In the genomic region with DNA sequence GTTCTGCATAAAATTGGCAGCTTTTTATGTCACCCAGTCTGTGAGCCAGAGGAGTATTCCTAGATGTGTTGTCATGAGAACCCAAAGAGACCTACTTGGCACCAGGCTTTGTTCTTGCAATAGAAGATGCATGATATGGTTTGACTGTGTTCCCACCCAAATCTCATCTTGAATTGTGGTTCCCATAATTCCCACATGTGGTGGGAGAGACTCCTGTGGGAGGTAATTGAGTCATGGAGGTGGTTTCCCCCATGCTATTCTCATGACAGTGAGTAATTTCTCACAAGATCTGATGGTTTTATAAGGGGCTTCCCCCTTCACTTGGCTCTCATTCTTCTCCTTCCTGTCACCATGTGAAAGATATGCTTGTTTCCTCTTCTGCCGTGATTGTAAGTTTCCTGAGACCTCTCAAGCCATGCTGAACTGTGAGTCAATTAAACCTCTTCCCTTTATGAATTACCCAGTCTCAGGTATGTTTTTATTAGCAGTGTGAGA, we compare ENCODE assay signal across 11 cellular contexts.
DNase-seq lines count a peak whose midpoint lies in the region; ATAC-seq and TF ChIP-seq lines count a peak whose summit lies in the region.
"Had no signal": no experiment of that assay in that cellular context is flagged by ENCODE, and none has a peak within 500 bp of the region (broad histone marks: within the 10 kb centered on the region; RNA-seq: fewer than 3 reads in every experiment).

No MANE protein-coding gene starts in this region.

- no peak overlapping the region for H2AFZ ChIP-seq in smooth muscle cell (ENCODE audit: low read depth)

- H3K27me3 ChIP-seq in smooth muscle cell (ENCODE audit: low read depth) (no peaks in the 10 kb centered on the region), A673 (replicated peaks; ENCODE audit: insufficient read depth, low read depth, low read length, poor library complexity) (no peaks in the 10 kb centered on the region)

- H3K36me3 Mint-ChIP-seq in activated T-cell treated with anti-CD3 and anti-CD28 coated beads, Interleukin-2, amount 50 U/mL, for 24 hours (ENCODE audit: low read depth) = peaks cover 9% of the 10 kb centered on the region
- H3K36me3 Mint-ChIP-seq in activated T-cell treated with anti-CD3 and anti-CD28 coated beads, Interleukin-2, amount 50 U/mL, for 4 hours (ENCODE audit: insufficient read depth) = no peaks in the 10 kb centered on the region

- BruUV-seq in A673 (replicated peaks; lab: Mats Ljungman, UMichigan) = no TSS peak

- no peak overlapping the region for H3K4me2 ChIP-seq in smooth muscle cell

- H3K9me3 Mint-ChIP-seq in activated T-cell treated with anti-CD3 and anti-CD28 coated beads, Interleukin-2, amount 50 U/mL, for 24 hours = peaks cover 29% of the 10 kb centered on the region
- H3K9me3 Mint-ChIP-seq in activated T-cell treated with anti-CD3 and anti-CD28 coated beads, Interleukin-2, amount 50 U/mL, for 4 hours = peaks cover 18% of the 10 kb centered on the region

- WGBS in smooth muscle cell (ENCODE audit: low lambda C conversion rate) = 79% methylated on average over 1 of the region's 1 CpG

- no peaks in the 10 kb centered on the region for H4K20me1 ChIP-seq in smooth muscle cell (ENCODE audit: low read depth)

- POLR2A ChIA-PET in A673 (lab: Charles Lee; ENCODE audit: low non-redundant PET) = no interaction called here

- H3K4me1 Mint-ChIP-seq in activated T-cell treated with anti-CD3 and anti-CD28 coated beads, Interleukin-2, amount 50 U/mL, for 24 hours (ENCODE audit: low read depth) = peaks cover 32% of the 10 kb centered on the region
- H3K4me1 Mint-ChIP-seq in activated T-cell treated with anti-CD3 and anti-CD28 coated beads, Interleukin-2, amount 50 U/mL, for 4 hours (ENCODE audit: low read depth) = peaks cover 15% of the 10 kb centered on the region
- H3K4me1 Mint-ChIP-seq: nephron progenitor cell had no signal

- no peaks in the 10 kb centered on the region for H3K79me2 ChIP-seq in smooth muscle cell (ENCODE audit: low read depth)

- CTCF ChIA-PET in A673 (lab: Charles Lee) = no interaction called here

- no peaks in the 10 kb centered on the region for H3F3A ChIP-seq in smooth muscle cell (ENCODE audit: low read depth)

- H3K4me1 ChIP-seq in smooth muscle cell (ENCODE audit: low read depth) = no peaks in the 10 kb centered on the region
- H3K4me1 ChIP-seq in A673 (ENCODE audit: insufficient read depth, low read length, poor library complexity, severe bottlenecking) = no peaks in the 10 kb centered on the region
- H3K4me1 ChIP-seq in mucosa of descending colon (ENCODE audit: low read depth) = no peaks in the 10 kb centered on the region

- H3K4me3 ChIP-seq in smooth muscle cell = no peak overlapping the region
- H3K4me3 ChIP-seq in A673 (ENCODE audit: low read depth, low read length, poor library complexity, severe bottlenecking) = no peak overlapping the region
- no peak overlapping the region for H3K4me3 ChIP-seq in mucosa of descending colon

- H3K27ac ChIP-seq in smooth muscle cell (ENCODE audit: low read depth) (peak overlapping the region; percentile 71), A673 (ENCODE audit: low read depth, low read length, poor library complexity, severe bottlenecking) (no peak overlapping the region)

- H3K4me3 Mint-ChIP-seq in activated T-cell treated with anti-CD3 and anti-CD28 coated beads, Interleukin-2, amount 50 U/mL, for 24 hours = no peak overlapping the region
- no peak overlapping the region for H3K4me3 Mint-ChIP-seq in activated T-cell treated with anti-CD3 and anti-CD28 coated beads, Interleukin-2, amount 50 U/mL, for 4 hours
- H3K4me3 Mint-ChIP-seq: nephron progenitor cell had no signal

- H3K9ac ChIP-seq in smooth muscle cell (ENCODE audit: low read depth) = no peak overlapping the region

- peaks cover 18% of the 10 kb centered on the region for H3K27me3 Mint-ChIP-seq in activated T-cell treated with anti-CD3 and anti-CD28 coated beads, Interleukin-2, amount 50 U/mL, for 24 hours
- H3K27me3 Mint-ChIP-seq in activated T-cell treated with anti-CD3 and anti-CD28 coated beads, Interleukin-2, amount 50 U/mL, for 4 hours (ENCODE audit: low read depth) = no peaks in the 10 kb centered on the region

- ATAC-seq in HG02798 (IDR thresholded peaks at IDR 0.05; ENCODE audit: poor library complexity, unreplicated experiment) = peak; percentile 50
- ATAC-seq in activated T-cell treated with anti-CD3 and anti-CD28 coated beads, Interleukin-2, amount 50 U/mL, for 4 hours = peak; percentile 73 to 76
- no peak for ATAC-seq in mucosa of descending colon

- TF ChIP-seq CTCF in smooth muscle cell (IDR thresholded peaks at IDR 0.05; ENCODE audit: borderline replicate concordance, insufficient read depth, poor library complexity, severe bottlenecking) (no peak), A673 (conservative IDR thresholded peaks at IDR 0.05; ENCODE audit: low read depth, low read length) (no peak), mucosa of descending colon (IDR thresholded peaks at IDR 0.05) (no peak)

- no peak for DNase-seq in activated T-cell treated with anti-CD3 and anti-CD28 coated beads, Interleukin-2, amount 50 U/mL, for 24 hours
- DNase-seq in activated T-cell treated with anti-CD3 and anti-CD28 coated beads for 4 hours = no peak
- DNase-seq in activated T-cell treated with anti-CD3 and anti-CD28 coated beads, Interleukin-2, amount 50 U/mL, for 4 hours = no peak
- DNase-seq in smooth muscle cell (lab: John Stamatoyannopoulos, UW; ENCODE audit: unreplicated experiment) = no peak
- no peak for DNase-seq in A673 (ENCODE audit: low spot score)
- DNase-seq in mucosa of descending colon = no peak
- no peak for DNase-seq in HCEC 1CT
- DNase-seq: AML-193, Karpas-422, nephron progenitor cell had no signal

- no peaks in the 10 kb centered on the region for H3K9me3 ChIP-seq in smooth muscle cell (replicated peaks; ENCODE audit: low read depth)
- peaks cover 18% of the 10 kb centered on the region for H3K9me3 ChIP-seq in A673 (ENCODE audit: low read depth, low read length, poor library complexity, severe bottlenecking)
- H3K9me3 ChIP-seq in mucosa of descending colon = peaks cover 11% of the 10 kb centered on the region

- H3K36me3 ChIP-seq in smooth muscle cell (ENCODE audit: low read depth) (no peaks in the 10 kb centered on the region), A673 (ENCODE audit: insufficient read depth, low read length, poor library complexity, severe bottlenecking) (no peaks in the 10 kb centered on the region), mucosa of descending colon (ENCODE audit: low read depth) (no peaks in the 10 kb centered on the region)

- intact Hi-C loops in A673 (cut with micrococcal nuclease; ENCODE audit: unreplicated experiment) = no loop called here
- intact Hi-C loops in mucosa of descending colon (cut with DNase I, micrococcal nuclease) = no loop called here

- H3K27ac Mint-ChIP-seq in activated T-cell treated with anti-CD3 and anti-CD28 coated beads, Interleukin-2, amount 50 U/mL, for 24 hours = peak overlapping the region; percentile 78
- H3K27ac Mint-ChIP-seq: nephron progenitor cell had no signal
